In the genomic region with DNA sequence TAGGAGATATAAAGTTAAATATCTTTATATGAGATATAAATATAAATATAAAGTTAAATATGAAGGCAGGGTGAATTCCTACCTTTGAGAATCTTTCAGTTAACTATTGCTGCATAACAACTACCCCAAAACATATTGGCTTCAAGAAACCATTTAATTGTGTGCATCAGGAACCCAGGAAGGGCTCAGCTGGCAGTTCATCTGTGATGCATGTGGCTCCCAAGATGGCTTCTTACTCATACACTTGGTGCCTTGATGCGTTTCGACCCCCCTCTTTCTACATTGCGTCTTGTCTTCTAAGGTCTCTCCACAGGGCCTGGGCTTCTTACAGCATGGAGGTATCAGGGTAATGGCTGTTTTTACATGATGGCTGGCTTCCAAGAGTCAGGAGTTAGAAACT, we compare ENCODE assay signal across 29 cellular contexts.
"Had no signal": no experiment of that assay in that cellular context is flagged by ENCODE, and none has a peak within 500 bp of the region (broad histone marks: within the 10 kb centered on the region; RNA-seq: fewer than 3 reads in every experiment).

No MANE protein-coding gene starts in this region.

- H3K36me3 ChIP-seq: brain microvascular endothelial cell, WERI-Rb-1 had no signal

- H3K4me3 ChIP-seq: coronary artery, dorsolateral prefrontal cortex had no signal

- ATAC-seq: activated CD4-positive, alpha-beta T cell treated with anti-CD3 and anti-CD28 coated beads for 36 hours; activated CD8-positive, alpha-beta memory T cell treated with anti-CD3 and anti-CD28 coated beads, Interleukin-2, amount 10 ng/mL, durations not matched to agents 7 days and 5 days; activated CD8-positive, alpha-beta T cell treated with anti-CD3 and anti-CD28 coated beads, Interleukin-2, amount 10 ng/mL, durations not matched to agents 7 days and 5 days; esophagus mucosa; T-helper 17 cell had no signal

- H3K27ac ChIP-seq: brain microvascular endothelial cell, coronary artery, dorsolateral prefrontal cortex, WERI-Rb-1 had no signal

- DNase-seq: activated B cell treated with CpG ODN at 0.5 μM for 24 hours; activated CD4-positive, alpha-beta memory T cell treated with anti-CD3 and anti-CD28 coated beads for 36 hours; activated CD4-positive, alpha-beta T cell treated with anti-CD3 and anti-CD28 coated beads for 36 hours; activated CD4-positive, alpha-beta T cell treated with anti-CD3 and anti-CD28 coated beads, Interleukin-2, amount 10 ng/mL, durations not matched to agents 24 days and 14 days; activated CD4-positive, CD25-positive, alpha-beta regulatory T cell treated with anti-CD3 and anti-CD28 coated beads, Interleukin-2, amount 50 U/mL, for 72 hours; activated CD8-positive, alpha-beta memory T cell treated with anti-CD3 and anti-CD28 coated beads, Interleukin-2, amount 10 ng/mL, durations not matched to agents 7 days and 5 days; activated CD8-positive, alpha-beta memory T cell treated with anti-CD3 and anti-CD28 coated beads, Interleukin-2, amount 50 U/mL, for 4 hours; activated CD8-positive, alpha-beta T cell treated with anti-CD3 and anti-CD28 coated beads, Interleukin-2, amount 10 ng/mL, durations not matched to agents 7 days and 5 days; activated effector memory CD4-positive, alpha-beta T cell treated with anti-CD3 and anti-CD28 coated beads, Interleukin-2, amount 50 U/mL, for 16 hours; activated naive CD4-positive, alpha-beta T cell treated with anti-CD3 and anti-CD28 coated beads for 36 hours; activated naive CD8-positive, alpha-beta T cell treated with anti-CD3 and anti-CD28 coated beads, Interleukin-2, amount 10 ng/mL, durations not matched to agents 7 days and 5 days; activated T-cell treated with anti-CD3 and anti-CD28 coated beads, Interleukin-2, amount 50 U/mL, for 1 hour; activated T-cell treated with anti-CD3 and anti-CD28 coated beads, Interleukin-2, amount 50 U/mL, for 48 hours; amniotic stem cell; anterior cingulate cortex; brain microvascular endothelial cell; dorsolateral prefrontal cortex; effector memory CD4-positive, alpha-beta T cell; endodermal cell; foreskin fibroblast; head of caudate nucleus; T-helper 1 cell; T-helper 17 cell; T1000; WERI-Rb-1 had no signal

- H3K27me3 ChIP-seq: brain microvascular endothelial cell had no signal

- FAIRE-seq: astrocyte, frontal cortex had no signal
